In the genomic region with DNA sequence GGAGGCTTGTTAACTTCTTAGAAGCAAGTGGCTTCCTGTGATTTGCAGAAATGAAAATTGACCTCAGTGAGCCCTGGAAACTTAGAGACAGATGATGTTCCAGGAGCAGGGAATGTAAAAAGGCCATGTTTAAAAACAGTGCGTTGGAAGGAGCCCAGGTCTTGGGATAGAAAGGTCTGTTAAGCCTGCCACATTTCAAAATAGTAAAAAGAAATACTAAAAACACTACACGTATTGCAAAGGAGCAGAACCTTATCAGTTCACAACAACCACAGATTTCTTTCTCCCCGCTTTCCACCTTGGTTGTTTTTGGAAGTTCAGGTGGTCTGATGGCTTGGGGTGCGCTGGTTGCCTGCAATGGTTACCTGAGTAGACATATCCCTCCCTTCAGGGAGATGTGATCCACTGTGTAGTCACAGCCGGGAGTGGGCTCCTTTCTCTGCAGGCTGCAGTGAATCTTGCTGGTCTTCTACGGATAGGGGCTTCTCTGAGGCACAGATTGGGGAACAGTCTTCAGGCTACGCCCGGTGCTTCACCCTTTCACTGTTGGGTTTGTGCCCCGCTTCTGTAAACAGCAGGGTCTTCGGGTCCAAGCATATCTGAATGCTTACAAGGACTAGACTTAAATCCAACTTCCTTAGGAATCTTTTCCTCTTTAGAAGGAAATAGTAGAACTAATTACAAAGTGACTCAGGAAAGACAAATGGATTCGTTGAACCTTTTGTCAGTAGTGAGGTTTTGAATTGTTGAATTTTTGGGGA, we compare ENCODE assay signal across 8 cellular contexts. TPM values are rescaled to one million over a fixed set of nuclear protein-coding genes. Genes with fewer than 3 reads are reported as not detected.
DNase-seq lines count a peak whose midpoint lies in the region; TF ChIP-seq lines count a peak whose summit lies in the region.

No MANE protein-coding gene starts in this region.

- peaks cover 9% of the 10 kb centered on the region for H3K27me3 Mint-ChIP-seq in endodermal cell (ENCODE audit: insufficient read depth)

- no peak overlapping the region for H2AFZ ChIP-seq in neuron (ENCODE audit: low read depth, low read length)

- H3K4me1 Mint-ChIP-seq in endodermal cell, result peaks cover 51% of the 10 kb centered on the region

- peak overlapping the region; percentile 91 for H3K4me3 Mint-ChIP-seq in endodermal cell

- no peak for TF ChIP-seq CTCF in endodermal cell (conservative IDR thresholded peaks at IDR 0.05)

- H3K4me3 ChIP-seq in endodermal cell (ENCODE audit: low read length) (peak overlapping the region; percentile 95), neuron (ENCODE audit: low read length) (peak overlapping the region; percentile 99)

- H3K27me3 ChIP-seq in endodermal cell (ENCODE audit: control insufficient read depth, insufficient read depth, low read length, poor library complexity, severe bottlenecking), result no peaks in the 10 kb centered on the region
- H3K27me3 ChIP-seq in neuron (ENCODE audit: insufficient read depth, low read length), result no peaks in the 10 kb centered on the region

- 3 to 8% methylated on average over 8 to 11 of the region's 11 CpGs for WGBS in endodermal cell (ENCODE audit: insufficient coverage in 1 of 2, insufficient read length in 1 of 2), 2 experiments

- H3K36me3 ChIP-seq in endodermal cell (ENCODE audit: control insufficient read depth, insufficient read depth, low read length), result peaks cover 5% of the 10 kb centered on the region
- peaks cover 4% of the 10 kb centered on the region for H3K36me3 ChIP-seq in neuron (ENCODE audit: insufficient read depth, low read length)

- peak; percentile 69 for DNase-seq in EH (ENCODE audit: low read depth)
- DNase-seq in NCI-H69 (lab: John Stamatoyannopoulos, UW), result peak; percentile 78
- peak; percentile 70 for DNase-seq in endodermal cell
- no peak for DNase-seq in cerebellum (ENCODE audit: low spot score)
- DNase-seq in SW 1271 (lab: John Stamatoyannopoulos, UW), result no peak
- no peak for DNase-seq in NCI-H526 treated with DMSO at 0.1 percent for 48 hours (lab: John Stamatoyannopoulos, UW)
- no peak for DNase-seq in NCI-H2107 (lab: John Stamatoyannopoulos, UW)

- peak overlapping the region; percentile 98 for H3K27ac Mint-ChIP-seq in endodermal cell

- no peaks in the 10 kb centered on the region for H3K9me3 Mint-ChIP-seq in endodermal cell

- H3K9me3 ChIP-seq in endodermal cell (ENCODE audit: control insufficient read depth, low read length) (no peaks in the 10 kb centered on the region), neuron (ENCODE audit: low read length) (no peaks in the 10 kb centered on the region)

- H3K36me3 Mint-ChIP-seq in endodermal cell (ENCODE audit: low read depth), result peaks cover 2% of the 10 kb centered on the region

- peak overlapping the region; percentile 40 for H3K27ac ChIP-seq in endodermal cell (ENCODE audit: low read depth, low read length)

- H3K4me1 ChIP-seq in endodermal cell (ENCODE audit: control insufficient read depth, insufficient read depth, low read length) (peaks cover 17% of the 10 kb centered on the region), neuron (ENCODE audit: insufficient read depth, low read length) (peaks cover 45% of the 10 kb centered on the region)

- H3K9ac ChIP-seq in endodermal cell (ENCODE audit: extremely low read depth, low read length, poor library complexity, severe bottlenecking), result peak overlapping the region; percentile 98

RNA-seq across cellular contexts. Expression of a gene that starts 1.9 kb away (rescaled TPM):
- total RNA-seq in endodermal cell, result 10 to 100 TPM; 76.4 to 94.4 TPM
- polyA plus RNA-seq in endodermal cell (2013, experiment 1 of 2), result 103 TPM
- 109 TPM for polyA plus RNA-seq in endodermal cell (2013, experiment 2 of 2)
- total RNA-seq in cerebellum, result 63.7 TPM

Comparison
In these comparisons a context has a peak if more than half of its experiments do, and no peak if none do; other contexts are left out.
1. DNase-seq: peak in EH (single experiment), NCI-H69 (single experiment) and endodermal cell (single experiment); none in cerebellum (single experiment), SW 1271 (0 of 2), NCI-H526 treated with DMSO at 0.1 percent for 48 hours (single experiment) and NCI-H2107 (single experiment).